1 cellular context compared by ENCODE assay signal in the genomic region with DNA sequence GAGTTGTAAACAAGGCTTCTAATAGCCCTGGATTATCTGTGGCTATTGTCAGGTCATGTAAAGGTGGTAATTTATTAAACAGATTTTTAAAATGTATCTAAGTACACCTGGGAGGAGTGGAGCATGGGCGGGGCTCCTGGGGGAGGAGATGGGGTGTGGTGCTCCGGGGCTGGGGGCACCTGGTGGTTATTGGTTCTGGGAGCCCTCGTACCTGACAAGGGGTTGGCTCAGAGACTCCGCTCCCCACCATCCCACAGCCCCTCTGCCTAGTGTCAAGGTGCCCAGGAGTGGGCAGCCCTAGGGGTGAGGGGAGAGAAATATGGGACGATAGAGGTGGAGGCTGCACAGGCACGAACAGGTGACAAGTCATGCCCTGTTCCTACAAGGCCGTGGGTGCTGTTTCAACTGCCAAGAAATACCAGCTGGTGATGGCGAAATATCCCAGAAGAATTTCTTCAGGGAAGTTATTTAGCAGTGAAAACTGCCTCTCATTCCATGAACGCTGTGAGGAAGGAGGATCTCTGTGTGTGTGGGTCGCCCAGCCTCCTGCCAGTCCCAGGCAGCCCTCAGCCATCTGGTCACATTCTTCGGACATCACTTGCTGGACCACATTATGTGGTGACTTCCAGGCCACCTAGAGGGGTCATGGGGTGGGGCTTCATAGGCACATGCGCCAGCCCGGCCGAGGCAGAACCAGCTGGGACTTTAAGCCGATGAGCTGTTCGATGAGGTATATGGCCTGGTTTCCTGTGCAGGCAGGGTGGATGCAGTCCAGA.
TF ChIP-seq lines count a peak whose summit lies in the region.

No MANE protein-coding gene starts in this region.

TF ChIP-seq in IMR-90, 13 proteins besides CTCF, POLR2A, EP300 and RAD21:
- TF ChIP-seq USF2 (IDR thresholded peaks at IDR 0.05; ENCODE audit: low read depth, low read length) (no peak), BHLHE40 (IDR thresholded peaks at IDR 0.05; ENCODE audit: low read depth, low read length) (no peak)
TF ChIP-seq in IMR-90: peak in this region for 0.
